Comparison of ENCODE assay signal across 8 cellular contexts in genomic region chr2:218286570-218287459, GRCh38. TPM values are rescaled to one million over a fixed set of nuclear protein-coding genes. Genes with fewer than 3 reads are reported as not detected.
DNase-seq lines count a peak whose midpoint lies in the region; ATAC-seq and TF ChIP-seq lines count a peak whose summit lies in the region.

No MANE protein-coding gene starts in this region.

- peak overlapping the region; percentile 2 for H3K9ac ChIP-seq in rectal smooth muscle tissue (ENCODE audit: low read length)

- peak; percentile 41 to 67 for TF ChIP-seq POLR2A in uterus (IDR thresholded peaks at IDR 0.05)

- peaks cover 4% of the 10 kb centered on the region for H3K36me3 ChIP-seq in CD8-positive, alpha-beta T cell (ENCODE audit: insufficient read depth, low read length)
- no peaks in the 10 kb centered on the region for H3K36me3 ChIP-seq in rectal smooth muscle tissue (ENCODE audit: control insufficient read depth, insufficient read depth, low read length)
- H3K36me3 ChIP-seq in uterus: no peaks in the 10 kb centered on the region

- CTCF ChIA-PET in CD8-positive, alpha-beta T cell (lab: Charles Lee): interaction anchor here (1.0 to 19.6 kb wide), 10 partner anchors 9 to 109 kb away, joined by 3 to 340 read pairs (median 8); partner anchors contain the start of genes AAMP, CATIP and PNKD
- CTCF ChIA-PET in T-cell (lab: Charles Lee): interaction anchor here (0.5 to 6.7 kb wide), 16 partner anchors 9 to 611 kb away, joined by 3 to 54 read pairs (median 5); partner anchors contain the start of genes AAMP (in 2 of the 2), PNKD (in 2 of the 2), BCS1L (in 1 of the 2) and CATIP (in 1 of the 2)

- no peaks in the 10 kb centered on the region for H3K27me3 Mint-ChIP-seq in CD8-positive, alpha-beta T cell (ENCODE audit: low read depth)
- H3K27me3 Mint-ChIP-seq in T-cell: no peaks in the 10 kb centered on the region

- peaks cover 93% of the 10 kb centered on the region for H3K4me1 ChIP-seq in CD8-positive, alpha-beta T cell (ENCODE audit: insufficient read depth, low read length)
- H3K4me1 ChIP-seq in rectal smooth muscle tissue (ENCODE audit: control insufficient read depth, insufficient read depth, low read length): peaks cover 74% of the 10 kb centered on the region
- H3K4me1 ChIP-seq in uterus: peaks cover 20 to 56% of the 10 kb centered on the region in 2 donors

- no peaks in the 10 kb centered on the region for H3K27me3 ChIP-seq in CD8-positive, alpha-beta T cell (ENCODE audit: insufficient read depth, low read length)
- H3K27me3 ChIP-seq in rectal smooth muscle tissue (ENCODE audit: control insufficient read depth, insufficient read depth, low read length) (no peaks in the 10 kb centered on the region), uterus (no peaks in the 10 kb centered on the region)

- peak overlapping the region; percentile 90 for H3K4me3 Mint-ChIP-seq in CD8-positive, alpha-beta T cell
- peak overlapping the region; percentile 88 to 91 (median 91) for H3K4me3 Mint-ChIP-seq in T-cell

- POLR2A ChIA-PET in CD8-positive, alpha-beta T cell (lab: Charles Lee): interaction anchor here (0.7 to 8.3 kb wide), 12 partner anchors 7 to 120 kb away, joined by 3 to 58 read pairs (median 5); partner anchors contain the start of genes AAMP, CATIP, CTDSP1 and PNKD
- POLR2A ChIA-PET in T-cell (lab: Charles Lee): interaction anchor here (0.5 to 1.8 kb wide), 9 partner anchors 12 to 968 kb away, joined by 3 to 13 read pairs (median 4); partner anchors contain the start of genes AAMP (in 1 of the 2) and PNKD (in 1 of the 2)

- intact Hi-C loops in CD8-positive, alpha-beta T cell (cut with DNase I, micrococcal nuclease): loop anchor here (1.0 to 5.0 kb wide), 5 partner anchors 14 to 890 kb away; partner anchors contain the start of genes AAMP (in 2 of the 2), PNKD (in 2 of the 2), CNOT9 (in 1 of the 2) and CNPPD1 (in 1 of the 2)
- intact Hi-C loops in left ventricle myocardium superior (cut with micrococcal nuclease): no loop called here
- intact Hi-C loops in uterus (cut with DNase I; ENCODE audit: low total_unique reads): no loop called here

- peaks cover 20% of the 10 kb centered on the region for H3K36me3 Mint-ChIP-seq in CD8-positive, alpha-beta T cell
- H3K36me3 Mint-ChIP-seq in T-cell: peaks cover 8% of the 10 kb centered on the region

- peaks cover 78% of the 10 kb centered on the region for H3K4me1 Mint-ChIP-seq in CD8-positive, alpha-beta T cell (ENCODE audit: low read depth)
- H3K4me1 Mint-ChIP-seq in T-cell: peaks cover 77 to 86% (median 83%) of the 10 kb centered on the region in 3 donors

- no peak for TF ChIP-seq CTCF in CD8-positive, alpha-beta T cell (IDR thresholded peaks at IDR 0.05)
- peak in 1 of 4 experiments; percentile 4 for TF ChIP-seq CTCF in uterus (IDR thresholded peaks at IDR 0.05)

- peak overlapping the region; percentile 100 for H3K27ac Mint-ChIP-seq in CD8-positive, alpha-beta T cell
- peak overlapping the region; percentile 100 for H3K27ac Mint-ChIP-seq in T-cell

- no peaks in the 10 kb centered on the region for H3K9me3 Mint-ChIP-seq in CD8-positive, alpha-beta T cell
- H3K9me3 Mint-ChIP-seq in T-cell: no peaks in the 10 kb centered on the region

- peak; percentile 56 to 89 (median 79) for DNase-seq in CD8-positive, alpha-beta T cell
- peak; percentile 99 for DNase-seq in HT-29 (ENCODE audit: low spot score)
- peak; percentile 52 to 86 (median 77) for DNase-seq in T-cell
- peak in 53 of 56 donors; percentile 52 to 93 (median 79) for DNase-seq in amygdala (lab: John Stamatoyannopoulos, UW)
- peak; percentile 91 for DNase-seq in left ventricle myocardium superior
- peak; percentile 91 to 96 for DNase-seq in uterus

- H3K4me3 ChIP-seq in CD8-positive, alpha-beta T cell (ENCODE audit: low read depth, low read length): peak overlapping the region; percentile 60
- peak overlapping the region; percentile 64 for H3K4me3 ChIP-seq in rectal smooth muscle tissue (ENCODE audit: low read length)
- H3K4me3 ChIP-seq in uterus: peak overlapping the region; percentile 41 to 55

- peak overlapping the region; percentile 87 for H3K27ac ChIP-seq in CD8-positive, alpha-beta T cell (ENCODE audit: low read depth, low read length)
- peak overlapping the region; percentile 90 for H3K27ac ChIP-seq in rectal smooth muscle tissue (ENCODE audit: low read depth, low read length)
- peak overlapping the region; percentile 98 to 100 for H3K27ac ChIP-seq in uterus

- no peaks in the 10 kb centered on the region for H3K9me3 ChIP-seq in CD8-positive, alpha-beta T cell (ENCODE audit: low read length)
- H3K9me3 ChIP-seq in uterus: no peaks in the 10 kb centered on the region

- peak; percentile 62 for ATAC-seq in CD8-positive, alpha-beta T cell
- peak; percentile 57 for ATAC-seq in GM21367 (IDR thresholded peaks at IDR 0.05; ENCODE audit: unreplicated experiment)
- peak; percentile 70 to 80 (median 72) for ATAC-seq in T-cell (replicated peaks in 1 of 4)
- ATAC-seq in left ventricle myocardium superior: peak; percentile 83

RNA-seq across cellular contexts. Expression of gene TMBIM1, which starts 5.5 kb away (rescaled TPM):
- total RNA-seq in CD8-positive, alpha-beta T cell: 10 to 100 TPM; 80.8 to 86.7 TPM
- total RNA-seq in HT-29 (2014; rRNA removed; shearing (Covaris generic)): 229 and 311 TPM in 2 replicates
- total RNA-seq in T-cell (100 to 1,000 TPM in 3 of 5 donors, 10 to 100 TPM in 2; 78.8 to 166 (median 144) TPM), left ventricle myocardium superior (109 TPM), uterus (100 to 1,000 TPM; 112 to 166 (median 120) TPM)

RNA-seq across cellular contexts. Expression of gene PNKD, which starts 16.5 kb away (rescaled TPM):
- 1 to 10 TPM; 7.1 to 7.2 TPM for total RNA-seq in CD8-positive, alpha-beta T cell
- 73.9 and 77.2 TPM in 2 replicates for total RNA-seq in HT-29 (2014; rRNA removed; shearing (Covaris generic))
- total RNA-seq in T-cell: 10 to 100 TPM; 17.4 to 33.1 (median 30.6) TPM
- 67.1 TPM for total RNA-seq in left ventricle myocardium superior
- total RNA-seq in uterus: 10 to 100 TPM; 11.8 to 47.8 (median 31.7) TPM

RNA-seq across cellular contexts. Expression of gene AAMP, which starts 16.9 kb away (rescaled TPM):
- total RNA-seq in CD8-positive, alpha-beta T cell: 10 to 100 TPM; 44.7 to 50.4 TPM
- 266 and 310 TPM in 2 replicates for total RNA-seq in HT-29 (2014; rRNA removed; shearing (Covaris generic))
- total RNA-seq in T-cell (10 to 100 TPM; 46.2 to 71.3 (median 67.4) TPM), left ventricle myocardium superior (47.7 TPM), uterus (100 to 1,000 TPM in 3 of 4 donors, 10 to 100 TPM in 1; 79.6 to 160 (median 134) TPM)

RNA-seq across cellular contexts. Expression of gene GPBAR1, which starts 26.0 kb away (rescaled TPM):
- 1 to 10 TPM; 2.2 to 2.5 TPM for total RNA-seq in CD8-positive, alpha-beta T cell
- 0.05 and 0.56 TPM in 2 replicates for total RNA-seq in HT-29 (2014; rRNA removed; shearing (Covaris generic))
- total RNA-seq in T-cell: 1 to 10 TPM in 4 of 5 donors, under 1 TPM in 1; 0.89 to 2.7 (median 1.2) TPM
- 0.67 TPM for total RNA-seq in left ventricle myocardium superior
- 1 to 10 TPM in 1 of 4 donors, under 1 TPM in 2, not detected in 1; 0.29 to 1.0 (median 0.91) TPM for total RNA-seq in uterus

Comparison
In these comparisons a context has a peak if more than half of its experiments do, and no peak if none do; other contexts are left out.
1. Peak in every context shown above with its lines: DNase-seq, ATAC-seq, H3K4me3 ChIP-seq and H3K27ac ChIP-seq.
2. intact Hi-C loops: an anchor here in CD8-positive, alpha-beta T cell (1.0 to 5.0 kb wide); none called in left ventricle myocardium superior and uterus.